ENCODE assay signal across 9 cellular contexts in the genomic region with DNA sequence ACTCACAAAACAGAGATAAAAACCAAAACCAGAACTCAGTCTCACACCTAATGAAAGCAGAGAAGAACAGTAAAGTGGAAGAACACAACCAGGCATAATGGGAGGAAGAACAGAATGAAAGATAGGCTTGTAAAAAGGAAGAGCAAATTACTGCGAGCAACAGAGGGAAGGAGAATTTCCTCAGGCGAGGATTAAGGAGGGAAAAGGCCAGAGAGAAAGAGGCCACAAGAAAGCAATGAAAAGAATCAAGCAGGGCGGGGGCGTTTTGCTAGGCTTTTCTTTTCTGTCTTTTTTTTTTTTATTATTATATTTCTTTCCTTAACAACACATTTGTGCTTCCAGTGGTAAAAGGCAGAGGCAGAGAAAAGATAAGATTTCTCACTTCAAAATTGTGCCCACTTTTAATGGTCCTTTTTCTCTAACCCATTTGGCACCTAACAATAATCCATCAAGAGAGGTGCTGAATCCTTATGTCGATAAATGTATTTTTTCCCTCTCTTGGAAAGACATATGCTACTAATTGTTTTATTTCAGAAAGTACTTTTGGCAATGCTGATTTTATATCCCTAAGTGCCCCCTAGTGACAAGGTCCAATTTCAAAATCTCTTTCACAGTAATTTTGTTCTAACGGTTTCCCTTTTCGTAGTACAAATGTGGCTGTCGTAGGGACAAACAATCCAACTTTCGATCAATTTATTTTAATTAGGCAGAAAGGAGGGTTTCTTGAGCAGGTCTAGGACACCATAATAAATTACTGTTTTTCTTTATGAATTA.
DNase-seq lines count a peak whose midpoint lies in the region; ATAC-seq and TF ChIP-seq lines count a peak whose summit lies in the region.
"Had no signal": no experiment of that assay in that cellular context is flagged by ENCODE, and none has a peak within 500 bp of the region (broad histone marks: within the 10 kb centered on the region; RNA-seq: fewer than 3 reads in every experiment).

No MANE protein-coding gene starts in this region.

- no peaks in the 10 kb centered on the region for H3K27me3 Mint-ChIP-seq in natural killer cell (ENCODE audit: low read depth in 2 of 2)

- WGBS in aorta, 2 donors, result 42 to 52% methylated on average over 9 of the region's 9 CpGs

- H3K27ac ChIP-seq in 22Rv1 (no peak overlapping the region), RWPE2 (ENCODE audit: poor library complexity, severe bottlenecking) (no peak overlapping the region), aorta (ENCODE audit: low read depth in 1 of 2, low read length in 2 of 2) (no peak overlapping the region), left lung (no peak overlapping the region)

- no peak overlapping the region for H3K4me3 ChIP-seq in GM12875 (ENCODE audit: low read depth, low read length)
- H3K4me3 ChIP-seq in RWPE2 (ENCODE audit: severe bottlenecking), result no peak overlapping the region
- H3K4me3 ChIP-seq in aorta (ENCODE audit: low read length in 2 of 2), result no peak overlapping the region
- H3K4me3 ChIP-seq in left lung, result no peak overlapping the region

- H3K27ac Mint-ChIP-seq in natural killer cell, result no peak overlapping the region
- H3K27ac Mint-ChIP-seq: activated naive CD4-positive, alpha-beta T cell treated with anti-CD3 and anti-CD28 coated beads, Interleukin-2, amount 50 U/mL, for 72 hours had no signal

- H3K36me3 ChIP-seq in RWPE2 (ENCODE audit: low read depth), result no peaks in the 10 kb centered on the region
- no peaks in the 10 kb centered on the region for H3K36me3 ChIP-seq in aorta (ENCODE audit: control insufficient read depth in 1 of 2, insufficient read depth in 2 of 2, low read length in 1 of 2)
- H3K36me3 ChIP-seq in left lung, result no peaks in the 10 kb centered on the region

- no peaks in the 10 kb centered on the region for H3K9me3 ChIP-seq in RWPE2 (ENCODE audit: severe bottlenecking)
- H3K9me3 ChIP-seq in aorta (ENCODE audit: control insufficient read depth, low read length), result no peaks in the 10 kb centered on the region
- H3K9me3 ChIP-seq in left lung, result no peaks in the 10 kb centered on the region

- no peaks in the 10 kb centered on the region for H3K4me1 ChIP-seq in RWPE2 (ENCODE audit: insufficient read depth, poor library complexity, severe bottlenecking)
- no peaks in the 10 kb centered on the region for H3K4me1 ChIP-seq in aorta (ENCODE audit: control insufficient read depth in 1 of 2, insufficient read depth in 2 of 2, low read length in 2 of 2)
- H3K4me1 ChIP-seq in left lung, result no peaks in the 10 kb centered on the region

- H3K9me3 Mint-ChIP-seq in natural killer cell, result peaks cover 5 to 8% of the 10 kb centered on the region in 2 donors

- ATAC-seq in RWPE2 (ENCODE audit: low read depth) (no peak), aorta (ENCODE audit: low FRiP score) (no peak), left lung (no peak), natural killer cell (no peak)
- ATAC-seq: activated naive CD4-positive, alpha-beta T cell treated with anti-CD3 and anti-CD28 coated beads, Interleukin-2, amount 50 U/mL, for 72 hours had no signal

- TF ChIP-seq CTCF in 22Rv1 (IDR thresholded peaks at IDR 0.05) (peak; percentile 60), GM12875 (IDR thresholded peaks at IDR 0.05; ENCODE audit: borderline replicate concordance, insufficient read depth, low read depth, low read length) (0 out of 2 replicates have a peak, but pooled peaks have one; percentile 10), RWPE2 (IDR thresholded peaks at IDR 0.05; ENCODE audit: poor library complexity, severe bottlenecking) (peak; percentile 48), left lung (IDR thresholded peaks at IDR 0.05) (peak in 1 of 2 donors; percentile 10), natural killer cell (IDR thresholded peaks at IDR 0.05) (no peak)

- H3K4me1 Mint-ChIP-seq in natural killer cell, result no peaks in the 10 kb centered on the region

- DNase-seq in RWPE2 (ENCODE audit: low spot score) (no peak), globus pallidus (ENCODE audit: low spot score) (peak; percentile 31), aorta (no peak), left lung (no peak), natural killer cell (no peak)
- no peak for DNase-seq in effector CD8-positive, alpha-beta T cell (lab: John Stamatoyannopoulos, UW)

- H3K36me3 Mint-ChIP-seq in natural killer cell, result no peaks in the 10 kb centered on the region
- H3K36me3 Mint-ChIP-seq: activated naive CD4-positive, alpha-beta T cell treated with anti-CD3 and anti-CD28 coated beads, Interleukin-2, amount 50 U/mL, for 72 hours had no signal

- no peak overlapping the region for H3K4me3 Mint-ChIP-seq in natural killer cell

- H3K27me3 ChIP-seq in RWPE2 (ENCODE audit: insufficient read depth, poor library complexity, severe bottlenecking) (no peaks in the 10 kb centered on the region), aorta (ENCODE audit: control insufficient read depth in 1 of 2, insufficient read depth in 2 of 2, low read length in 1 of 2) (no peaks in the 10 kb centered on the region), left lung (no peaks in the 10 kb centered on the region)

- intact Hi-C loops in aorta (cut with DNase I) (no loop called here), left lung (cut with DNase I) (no loop called here), natural killer cell (cut with micrococcal nuclease) (no loop called here)
